ENCODE assay signal across 22 cellular contexts in genomic region chr6:169981568-169981967, GRCh38.
"Had no signal": no experiment of that assay in that cellular context is flagged by ENCODE, and none has a peak within 500 bp of the region (broad histone marks: within the 10 kb centered on the region; RNA-seq: fewer than 3 reads in every experiment).

No MANE protein-coding gene starts in this region.

- DNase-seq: Karpas-422, KBM-7, MG63, NCI-H1092, NCI-H1105 treated with DMSO at 0.1 percent for 48 hours, NCI-H1417 treated with DMSO at 0.1 percent for 48 hours, NCI-H146, NCI-H187, NCI-H2029, NCI-H2081 treated with DMSO at 0.1 percent for 48 hours, NCI-H2171, NCI-H226, NCI-H446, NCI-H510A, NCI-H524 treated with DMSO at 0.1 percent for 48 hours, NCI-H69, NCI-H774, Right ventricle myocardium superior, RPMI8226, SIG-M5 had no signal

- H3K27me3 ChIP-seq: MG63, SJSA1 had no signal

- H3K27ac ChIP-seq: SJSA1, SK-N-MC had no signal

- H3K9me3 ChIP-seq: MG63 had no signal

- H3K4me1 ChIP-seq: SJSA1 had no signal

- H3K4me3 ChIP-seq: MG63, SJSA1 had no signal

- H3K36me3 ChIP-seq: MG63, SJSA1 had no signal
